In genomic region chr11:133740928-133741327, GRCh38 we compare ENCODE assay signal across 19 cellular contexts.
DNase-seq lines count a peak whose midpoint lies in the region; ATAC-seq, FAIRE-seq and TF ChIP-seq lines count a peak whose summit lies in the region.
"Had no signal": no experiment of that assay in that cellular context is flagged by ENCODE, and none has a peak within 500 bp of the region (broad histone marks: within the 10 kb centered on the region; RNA-seq: fewer than 3 reads in every experiment).

No MANE protein-coding gene starts in this region.

- no peak overlapping the region for H4K91ac ChIP-seq in H1 (replicated peaks; ENCODE audit: insufficient read length, low read length)

- H3K56ac ChIP-seq in H1 (replicated peaks; ENCODE audit: insufficient read length, low read depth, low read length): no peak overlapping the region

- H3K36me3 ChIP-seq in H1 (ENCODE audit: control insufficient read depth in 2 of 4, insufficient read depth in 4 of 4, low read length in 3 of 4) (no peaks in the 10 kb centered on the region), lung (ENCODE audit: control insufficient read depth in 2 of 2, insufficient read depth in 2 of 2, low read length in 2 of 2) (no peaks in the 10 kb centered on the region)

- peaks cover 3% of the 10 kb centered on the region for H3K27me3 Mint-ChIP-seq in WTC11 (ENCODE audit: low read depth)
- H3K27me3 Mint-ChIP-seq in osteocyte (ENCODE audit: unreplicated experiment): no peaks in the 10 kb centered on the region

- no peak overlapping the region for H2AK5ac ChIP-seq in H1 (ENCODE audit: low read depth, low read length)

- H3K4ac ChIP-seq in H1 (replicated peaks; ENCODE audit: insufficient read length, low read depth, low read length): no peak overlapping the region

- H3K4me1 ChIP-seq in H1 (replicated peaks in 1 of 4; ENCODE audit: control insufficient read depth in 3 of 4, insufficient read depth in 4 of 4, low read length in 3 of 4): peaks cover 0 to 3% (median under 1%) of the 10 kb centered on the region in 4 experiments; a peak in 3 of 7 replicates
- no peaks in the 10 kb centered on the region for H3K4me1 ChIP-seq in lung (ENCODE audit: control insufficient read depth in 2 of 2, insufficient read depth in 2 of 2, low read length in 2 of 2)

- H2BK120ac ChIP-seq in H1 (replicated peaks; ENCODE audit: low read depth, low read length): no peak overlapping the region

- POLR2A ChIA-PET in WTC11 (lab: Charles Lee) (interaction anchor here (0.6 kb wide), 1 partner anchor 13 kb away, joined by 7 read pairs; no protein-coding TSS in a partner anchor), H1 (lab: Charles Lee; ENCODE audit: partially characterized antibody) (no interaction called here)

- no peak overlapping the region for H3K14ac ChIP-seq in H1 (ENCODE audit: insufficient read length)

- H3K9me3 ChIP-seq in H1 (ENCODE audit: insufficient read depth in 2 of 2, low read depth in 1 of 2, low read length in 1 of 2): peaks cover 0 to 2% of the 10 kb centered on the region in 2 experiments; a peak in 2 of 4 replicates
- H3K9me3 ChIP-seq in lung (ENCODE audit: control insufficient read depth in 2 of 2, insufficient read depth in 1 of 2, low read length in 1 of 2): no peaks in the 10 kb centered on the region

- H3K36me3 Mint-ChIP-seq in WTC11 (no peaks in the 10 kb centered on the region), osteocyte (ENCODE audit: unreplicated experiment) (no peaks in the 10 kb centered on the region)
- H3K36me3 Mint-ChIP-seq: CD4-positive, alpha-beta memory T cell had no signal

- WGBS in H1 (ENCODE audit: extremely low coverage in 1 of 2, insufficient coverage in 1 of 2, insufficient read length in 1 of 2, insufficient replicate concordance in 2 of 2, low coverage in 1 of 2, low lambda C conversion rate in 2 of 2, missing lambda C conversion rate in 1 of 2), 2 experiments: 73% methylated on average over 11 of the region's 11 CpGs; no CpG with 5 or more reads in 1 of the 2 experiments
- 75 to 79% methylated on average over 11 of the region's 11 CpGs for WGBS in lung, 2 donors

- H3K27ac ChIP-seq in H1 (ENCODE audit: low read depth, low read length) (no peak overlapping the region), lung (ENCODE audit: low read depth in 1 of 2, low read length in 1 of 2) (no peak overlapping the region)

- no peak overlapping the region for H3K23ac ChIP-seq in H1 (ENCODE audit: insufficient read length)

- H3K4me3 Mint-ChIP-seq in WTC11 (no peak overlapping the region), osteocyte (ENCODE audit: unreplicated experiment) (no peak overlapping the region)
- H3K4me3 Mint-ChIP-seq: CD4-positive, alpha-beta memory T cell had no signal

- peaks cover 10% of the 10 kb centered on the region; the same call in 1 of the 2 replicates for H3K23me2 ChIP-seq in H1 (ENCODE audit: low read depth, low read length)

- CTCF ChIA-PET in WTC11 (lab: Charles Lee): interaction anchor here (0.8 kb wide), 1 partner anchor 8 kb away, joined by 3 read pairs; no protein-coding TSS in a partner anchor
- CTCF ChIA-PET in H1 (lab: Charles Lee; ENCODE audit: partially characterized antibody): interaction anchor here (0.8 kb wide), 1 partner anchor 164 kb away, joined by 3 read pairs; no protein-coding TSS in a partner anchor

- H4K8ac ChIP-seq in H1 (ENCODE audit: extremely low read depth, insufficient read depth, low read length): no peak overlapping the region

- H3K18ac ChIP-seq in H1 (ENCODE audit: extremely low read depth, low read length): no peak overlapping the region; the same call in 1 of the 2 replicates

- no peak overlapping the region for H2BK5ac ChIP-seq in H1 (ENCODE audit: low read depth, low read length)

- no peaks in the 10 kb centered on the region for H4K20me1 ChIP-seq in H1 (replicated peaks in 1 of 2; ENCODE audit: control insufficient read depth in 1 of 2, insufficient read depth in 2 of 2, low read length in 2 of 2)

- no peaks in the 10 kb centered on the region for H3K79me1 ChIP-seq in H1 (ENCODE audit: low read depth, low read length)

- TF ChIP-seq CTCF in WTC11 (IDR thresholded peaks at IDR 0.05) (no peak), H1 (IDR thresholded peaks at IDR 0.05; ENCODE audit: control extremely low read depth in 1 of 3, insufficient read depth in 1 of 3, low read depth in 1 of 3, low read length in 3 of 3) (no peak), lung (IDR thresholded peaks at IDR 0.05; ENCODE audit: control extremely low read depth, extremely low read depth) (no peak), osteocyte (IDR thresholded peaks at IDR 0.05) (no peak), GM10266 (IDR thresholded peaks at IDR 0.05; ENCODE audit: control insufficient read depth, insufficient read depth, low read depth, missing control alignments) (no peak)

- DNase-seq in WTC11 (ENCODE audit: low spot score) (no peak), H1 (ENCODE audit: low read depth in 1 of 2, low spot score in 2 of 2) (no peak), lung (ENCODE audit: low spot score) (peak; percentile 10), osteocyte (ENCODE audit: extremely low spot score, unreplicated experiment) (peak; percentile 34), GM10266 (ENCODE audit: extremely low spot score) (no peak), NCI-H1436 treated with DMSO at 0.1 percent for 48 hours (lab: John Stamatoyannopoulos, UW) (no peak)
- no peak for DNase-seq in stimulated activated naive CD4-positive, alpha-beta T cell (lab: John Stamatoyannopoulos, UW)
- DNase-seq: C1 segment of cervical spinal cord; CD4-positive, alpha-beta memory T cell; COR-L47; DMS153; DND-41; GOT3; H7 had no signal

- H3K4me1 Mint-ChIP-seq in WTC11 (peaks cover 11% of the 10 kb centered on the region), osteocyte (ENCODE audit: unreplicated experiment) (no peaks in the 10 kb centered on the region)
- H3K4me1 Mint-ChIP-seq: CD4-positive, alpha-beta memory T cell had no signal

- H3K27me3 ChIP-seq in H1 (replicated peaks in 1 of 4; ENCODE audit: control insufficient read depth in 3 of 4, extremely low read depth in 1 of 4, insufficient read depth in 3 of 4, low read length in 3 of 4) (no peaks in the 10 kb centered on the region), lung (ENCODE audit: control insufficient read depth, insufficient read depth) (no peaks in the 10 kb centered on the region)

- no peak for TF ChIP-seq RAD21 in H1 (IDR thresholded peaks at IDR 0.05 in 1 of 2, conservative IDR thresholded peaks at IDR 0.05 in 1 of 2; ENCODE audit: low read depth in 2 of 2, low read length in 2 of 2)

- 0 out of 2 replicates have a peak overlapping the region, but pooled peaks have one; percentile 51 for H2BK12ac ChIP-seq in H1 (ENCODE audit: low read depth, low read length)

- no peaks in the 10 kb centered on the region for H3K79me2 ChIP-seq in H1 (ENCODE audit: control insufficient read depth in 1 of 2, insufficient read depth in 2 of 2, low read length in 2 of 2)

- no peak overlapping the region for H3K9ac ChIP-seq in H1 (replicated peaks in 1 of 4; ENCODE audit: extremely low read depth in 1 of 4, low read depth in 3 of 4, low read length in 3 of 4)

- peak; percentile 44; the same call in 1 of the 2 replicates for ATAC-seq in WTC11
- ATAC-seq in lung (ENCODE audit: insufficient read depth, low FRiP score): no peak
- no peak for ATAC-seq in HG03108 (IDR thresholded peaks at IDR 0.05; ENCODE audit: unreplicated experiment)
- ATAC-seq: HCT116 had no signal

- no peak overlapping the region for H4K5ac ChIP-seq in H1 (ENCODE audit: insufficient read length, low read depth, low read length)

- no peak for TF ChIP-seq EP300 in H1 (IDR thresholded peaks at IDR 0.05; ENCODE audit: borderline replicate concordance in 1 of 2, low read depth in 2 of 2, low read length in 2 of 2)

- no peak for FAIRE-seq in H1 (lab: Jason Lieb, UNC)
- FAIRE-seq: G401.6, GM12891, GM18507 had no signal

- TF ChIP-seq POLR2A in H1 (IDR thresholded peaks at IDR 0.05; ENCODE audit: control extremely low read depth in 1 of 2, low read depth in 2 of 2, low read length in 2 of 2): no peak

- H3K27ac Mint-ChIP-seq in WTC11 (no peak overlapping the region), osteocyte (ENCODE audit: unreplicated experiment) (no peak overlapping the region)
- H3K27ac Mint-ChIP-seq: CD4-positive, alpha-beta memory T cell had no signal

- H3K4me3 ChIP-seq in H1 (ENCODE audit: extremely low read depth in 1 of 4, insufficient read depth in 2 of 4, low read depth in 3 of 4, low read length in 4 of 4) (no peak overlapping the region), lung (no peak overlapping the region)

- no peak overlapping the region for H2AFZ ChIP-seq in H1 (ENCODE audit: low read length)

- H3K4me2 ChIP-seq in H1 (ENCODE audit: insufficient read depth in 1 of 2, low read depth in 2 of 2, low read length in 2 of 2): no peak overlapping the region

- H3K9me3 Mint-ChIP-seq in WTC11 (peaks cover 22% of the 10 kb centered on the region), osteocyte (ENCODE audit: unreplicated experiment) (peaks cover 11% of the 10 kb centered on the region)

- no peak overlapping the region for H2BK15ac ChIP-seq in H1 (ENCODE audit: low read length)

- H2BK20ac ChIP-seq in H1 (ENCODE audit: low read length): no peak overlapping the region

TF ChIP-seq in WTC11, 78 proteins besides CTCF, POLR2A, EP300 and RAD21 (continues in another document):
- TF ChIP-seq NR3C1 (CRISPR knock-in tag; conservative IDR thresholded peaks at IDR 0.05; ENCODE audit: low read depth): no peak
- TF ChIP-seq NFE2L1 (CRISPR knock-in tag; IDR thresholded peaks at IDR 0.05): no peak
- TF ChIP-seq PREB (CRISPR knock-in tag; IDR thresholded peaks at IDR 0.05; ENCODE audit: borderline replicate concordance): no peak

TF ChIP-seq in H1, 55 proteins besides CTCF, POLR2A, EP300 and RAD21 (continues in another document):
- no peak for TF ChIP-seq TAF1 (IDR thresholded peaks at IDR 0.05; ENCODE audit: low read depth, low read length)

Comparison
In these comparisons a context has a peak if more than half of its experiments do, and no peak if none do; other contexts are left out.
1. DNase-seq: peak in lung (single experiment) and osteocyte (single experiment); none in WTC11 (single experiment), H1 (0 of 2), GM10266 (single experiment), NCI-H1436 treated with DMSO at 0.1 percent for 48 hours (single experiment) and stimulated activated naive CD4-positive, alpha-beta T cell (0 of 6).